Comparison of ENCODE assay signal across 11 cellular contexts in the genomic region with DNA sequence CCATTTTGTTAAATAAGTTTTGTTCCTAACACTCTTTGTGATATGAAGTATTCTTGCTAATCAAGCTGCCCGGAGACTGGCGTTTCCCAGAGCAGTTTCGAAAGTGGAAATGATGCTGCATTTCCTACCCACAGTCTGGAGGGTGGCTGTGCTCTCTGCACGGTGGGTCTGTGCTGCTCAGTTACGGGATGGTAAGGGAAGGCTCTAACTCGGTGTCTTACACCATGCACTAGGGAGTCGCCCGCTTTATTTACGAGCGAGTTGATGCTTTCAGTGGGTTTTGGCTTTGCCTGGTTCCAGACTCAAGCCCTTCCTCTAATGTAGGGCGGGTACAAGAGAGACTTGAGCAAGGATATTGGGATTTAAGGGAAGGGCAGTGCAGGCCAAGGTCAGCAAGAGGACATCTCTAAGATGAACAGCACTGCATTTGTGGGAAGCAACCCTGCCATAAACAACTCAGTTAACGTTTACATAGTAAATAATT.
DNase-seq lines count a peak whose midpoint lies in the region; ATAC-seq and TF ChIP-seq lines count a peak whose summit lies in the region.
"Had no signal": no experiment of that assay in that cellular context is flagged by ENCODE, and none has a peak within 500 bp of the region (broad histone marks: within the 10 kb centered on the region; RNA-seq: fewer than 3 reads in every experiment).

No MANE protein-coding gene starts in this region.

- H3K4me3 ChIP-seq in brain microvascular endothelial cell (ENCODE audit: low read depth, low read length) (no peak overlapping the region), right lobe of liver (no peak overlapping the region), uterus (no peak overlapping the region)

- H3K27me3 ChIP-seq in brain microvascular endothelial cell (replicated peaks) = no peaks in the 10 kb centered on the region
- H3K27me3 ChIP-seq in right lobe of liver = no peaks in the 10 kb centered on the region
- H3K27me3 ChIP-seq in uterus = no peaks in the 10 kb centered on the region

- H3K9me3 ChIP-seq in right lobe of liver (no peaks in the 10 kb centered on the region), uterus (no peaks in the 10 kb centered on the region)

- DNase-seq in SIG-M5 treated with dmso at 0.1 percent for 504 hours (lab: John Stamatoyannopoulos, UW; ENCODE audit: unreplicated experiment) (peak; percentile 2), SIG-M5 (lab: John Stamatoyannopoulos, UW) (no peak), brain microvascular endothelial cell (no peak), right lobe of liver (no peak), uterus (peak in 1 of 2 donors; percentile 44), GM20000 (ENCODE audit: low spot score) (no peak), occipital lobe (lab: John Stamatoyannopoulos, UW) (no peak)
- DNase-seq: DND-41, NCI-H82, T-helper 2 cell had no signal

- TF ChIP-seq POLR2A in right lobe of liver (IDR thresholded peaks at IDR 0.05) (no peak), uterus (IDR thresholded peaks at IDR 0.05) (no peak)

- H3K36me3 ChIP-seq in brain microvascular endothelial cell (replicated peaks) = no peaks in the 10 kb centered on the region
- H3K36me3 ChIP-seq in right lobe of liver = no peaks in the 10 kb centered on the region
- no peaks in the 10 kb centered on the region for H3K36me3 ChIP-seq in uterus

- peak overlapping the region; percentile 95 for H3K27ac ChIP-seq in brain microvascular endothelial cell
- no peak overlapping the region for H3K27ac ChIP-seq in right lobe of liver
- H3K27ac ChIP-seq in uterus = peak overlapping the region; percentile 81 to 94

- TF ChIP-seq CTCF in brain microvascular endothelial cell (IDR thresholded peaks at IDR 0.05; ENCODE audit: low read depth, low read length, missing control alignments) = no peak
- TF ChIP-seq CTCF in right lobe of liver (IDR thresholded peaks at IDR 0.05) = no peak
- no peak for TF ChIP-seq CTCF in uterus (IDR thresholded peaks at IDR 0.05)
- TF ChIP-seq CTCF in GM20000 (IDR thresholded peaks at IDR 0.05; ENCODE audit: extremely low read depth, missing control alignments) = no peak

- WGBS in right lobe of liver (ENCODE audit: insufficient coverage, low coverage, low lambda C conversion rate, missing lambda C conversion rate) = 70% methylated on average over 10 of the region's 12 CpGs

- in situ Hi-C loops in brain microvascular endothelial cell (cut with HindIII; ENCODE audit: low pct_ligation_motif_present, low sequenced_read_pairs) = no loop called here

- H3K4me1 ChIP-seq in right lobe of liver = peaks cover 0 to 8% (median 0%) of the 10 kb centered on the region in 4 donors
- peaks cover 12 to 14% of the 10 kb centered on the region in 2 donors for H3K4me1 ChIP-seq in uterus

- intact Hi-C loops in right lobe of liver (cut with DNase I) = no loop called here
- intact Hi-C loops in uterus (cut with DNase I; ENCODE audit: low total_unique reads) = no loop called here

- peak in 3 of 4 donors; percentile 26 to 61 (median 33) for ATAC-seq in right lobe of liver
- no peak for ATAC-seq in GM18868 (IDR thresholded peaks at IDR 0.05; ENCODE audit: unreplicated experiment)

Comparison
In these comparisons a context has a peak if more than half of its experiments do, and no peak if none do; other contexts are left out.
1. H3K27ac ChIP-seq: peak in brain microvascular endothelial cell (single experiment) and uterus (2 of 2); none in right lobe of liver (0 of 3).